ENCODE assay signal across 16 cellular contexts in genomic region chr10:132415956-132416355, GRCh38.
"Had no signal": no experiment of that assay in that cellular context is flagged by ENCODE, and none has a peak within 500 bp of the region (broad histone marks: within the 10 kb centered on the region; RNA-seq: fewer than 3 reads in every experiment).

No MANE protein-coding gene starts in this region.

- H2AFZ ChIP-seq: hepatocyte had no signal

- H3K27ac Mint-ChIP-seq: stimulated activated naive B cell treated with anti-CD40 and anti-IgM and Interleukin-4, amounts not matched to agents 10 μg/mL and 1 μg/mL and 100 μg/mL, for 72 hours had no signal

- H3K9me3 Mint-ChIP-seq: central memory CD8-positive, alpha-beta T cell; endodermal cell; stimulated activated naive B cell treated with anti-CD40 and anti-IgM and Interleukin-4, amounts not matched to agents 10 μg/mL and 1 μg/mL and 100 μg/mL, for 72 hours had no signal

- H3K4me3 Mint-ChIP-seq: central memory CD8-positive, alpha-beta T cell; endodermal cell; stimulated activated naive B cell treated with anti-CD40 and anti-IgM and Interleukin-4, amounts not matched to agents 10 μg/mL and 1 μg/mL and 100 μg/mL, for 72 hours had no signal

- H3K27ac ChIP-seq: hepatocyte, neutrophil, right atrium auricular region had no signal

- ATAC-seq: stimulated activated naive B cell treated with anti-CD40 and anti-IgM and Interleukin-4, amounts not matched to agents 10 μg/mL and 1 μg/mL and 100 μg/mL, for 72 hours had no signal

- DNase-seq: activated CD4-positive, alpha-beta T cell treated with anti-CD3 and anti-CD28 coated beads, Interleukin-2, amount 50 U/mL, for 4 hours; activated CD4-positive, CD25-positive, alpha-beta regulatory T cell treated with anti-CD3 and anti-CD28 coated beads, Interleukin-2, amount 50 U/mL, for 72 hours; activated naive CD4-positive, alpha-beta T cell treated with anti-CD3 and anti-CD28 coated beads, Interleukin-2, amount 50 U/mL, for 16 hours; activated T-cell treated with anti-CD3 and anti-CD28 coated beads, Interleukin-2, amount 50 U/mL, for 1 hour; dermis blood vessel endothelial cell; endodermal cell; erythroblast; midbrain; posterior cingulate gyrus; stimulated activated CD4-positive, alpha-beta T cell treated with anti-CD3 and anti-CD28 coated beads, Interleukin-1b, Interleukin-23, amount 100 ng/mL, for 48 hours; stimulated activated naive B cell treated with anti-CD40 and anti-IgM and Interleukin-4, amounts not matched to agents 10 μg/mL and 1 μg/mL and 100 μg/mL, for 72 hours had no signal

- H3K36me3 ChIP-seq: neutrophil had no signal

- H3K4me3 ChIP-seq: hepatocyte, right atrium auricular region, suprapubic skin had no signal

- H3K27me3 Mint-ChIP-seq: central memory CD8-positive, alpha-beta T cell; stimulated activated naive B cell treated with anti-CD40 and anti-IgM and Interleukin-4, amounts not matched to agents 10 μg/mL and 1 μg/mL and 100 μg/mL, for 72 hours had no signal

- H3K27me3 ChIP-seq: hepatocyte, neutrophil, right atrium auricular region, suprapubic skin had no signal

- H3K9me3 ChIP-seq: neutrophil, right atrium auricular region, suprapubic skin had no signal

- H3K4me2 ChIP-seq: hepatocyte had no signal
